In genomic region chrX:134460005-134460860, GRCh38 we compare ENCODE assay signal across 8 cellular contexts. TPM values are rescaled to one million over a fixed set of nuclear protein-coding genes. Genes with fewer than 3 reads are reported as not detected.
DNase-seq lines count a peak whose midpoint lies in the region; ATAC-seq and TF ChIP-seq lines count a peak whose summit lies in the region.

TSS of gene HPRT1 (plus strand) at chrX:134460165. CDS start at chrX:134460312, 147 bp downstream.

- peaks cover 26% of the 10 kb centered on the region for H3K4me1 Mint-ChIP-seq in activated CD4-positive, alpha-beta memory T cell treated with anti-CD3 and anti-CD28 coated beads, Interleukin-2, amount 10 ng/mL, durations not matched to agents 7 days and 5 days

- H3K36me3 Mint-ChIP-seq in activated CD4-positive, alpha-beta memory T cell treated with anti-CD3 and anti-CD28 coated beads, Interleukin-2, amount 10 ng/mL, durations not matched to agents 7 days and 5 days (ENCODE audit: low read depth) = no peaks in the 10 kb centered on the region

- H3K36me3 ChIP-seq in lower lobe of right lung = no peaks in the 10 kb centered on the region

- intact Hi-C loops in dorsolateral prefrontal cortex (cut with DNase I) (no loop called here), lower lobe of right lung (cut with DNase I) (no loop called here)

- no peak for TF ChIP-seq CTCF in dorsolateral prefrontal cortex (IDR thresholded peaks at IDR 0.05 in 54 of 56, conservative IDR thresholded peaks at IDR 0.05 in 2 of 56; ENCODE audit: low read depth in 1 of 56, partially characterized antibody in 56 of 56)
- TF ChIP-seq CTCF in lower lobe of right lung (IDR thresholded peaks at IDR 0.05) = no peak

- peak within 1 kb of the TSS; percentile 87 for H3K4me3 Mint-ChIP-seq in activated CD4-positive, alpha-beta memory T cell treated with anti-CD3 and anti-CD28 coated beads, Interleukin-2, amount 10 ng/mL, durations not matched to agents 7 days and 5 days

- H3K27ac ChIP-seq in dorsolateral prefrontal cortex (peak within 1 kb of the TSS in 45 of 59 donors; percentile 15 to 81 (median 66)), lower lobe of right lung (peak within 1 kb of the TSS; percentile 84)

- no peaks in the 10 kb centered on the region for H3K27me3 Mint-ChIP-seq in activated CD4-positive, alpha-beta memory T cell treated with anti-CD3 and anti-CD28 coated beads, Interleukin-2, amount 10 ng/mL, durations not matched to agents 7 days and 5 days

- CTCF ChIA-PET in activated CD4-positive, alpha-beta memory T cell treated with anti-CD3 and anti-CD28 coated beads, Interleukin-2, amount 10 ng/mL, durations not matched to agents 7 days and 5 days (lab: Charles Lee) = interaction anchor here (1.0 kb wide), 1 partner anchor 346 kb away, joined by 3 read pairs; a partner anchor contains a TSS

- ATAC-seq in GM19043 (IDR thresholded peaks at IDR 0.05; ENCODE audit: low read depth, unreplicated experiment) = peak; percentile 83
- ATAC-seq in HG03342 (IDR thresholded peaks at IDR 0.05; ENCODE audit: unreplicated experiment) = peak; percentile 80
- peak; percentile 98 to 99 for ATAC-seq in lower lobe of right lung

- H3K4me1 ChIP-seq in lower lobe of right lung = no peaks in the 10 kb centered on the region

- H3K9me3 ChIP-seq in lower lobe of right lung = no peaks in the 10 kb centered on the region

- H3K27me3 ChIP-seq in dorsolateral prefrontal cortex (peaks cover 0 to 25% (median 0%) of the 10 kb centered on the region in 45 donors), lower lobe of right lung (ENCODE audit: low read depth) (no peaks in the 10 kb centered on the region)

- peak; percentile 49 to 56 for DNase-seq in AML-193 (lab: John Stamatoyannopoulos, UW)
- peak; percentile 54 for DNase-seq in NCI-H526 treated with DMSO at 0.1 percent for 48 hours (lab: John Stamatoyannopoulos, UW)
- DNase-seq in activated CD4-positive, alpha-beta memory T cell treated with anti-CD3 and anti-CD28 coated beads, Interleukin-2, amount 10 ng/mL, durations not matched to agents 7 days and 5 days = peak; percentile 81
- DNase-seq in dorsolateral prefrontal cortex = peak; percentile 58 to 86 (median 76)
- peak; percentile 90 for DNase-seq in lower lobe of right lung
- DNase-seq in stimulated activated CD4-positive, alpha-beta T cell treated with anti-CD3 and anti-CD28 coated beads, Interleukin-4, amount 100 ng/mL, for 48 hours (ENCODE audit: low read depth in 2 of 2) = peak; percentile 60 to 64

- H3K9me3 Mint-ChIP-seq in activated CD4-positive, alpha-beta memory T cell treated with anti-CD3 and anti-CD28 coated beads, Interleukin-2, amount 10 ng/mL, durations not matched to agents 7 days and 5 days = no peaks in the 10 kb centered on the region

- H3K27ac Mint-ChIP-seq in activated CD4-positive, alpha-beta memory T cell treated with anti-CD3 and anti-CD28 coated beads, Interleukin-2, amount 10 ng/mL, durations not matched to agents 7 days and 5 days = peak within 1 kb of the TSS; percentile 80

- POLR2A ChIA-PET in activated CD4-positive, alpha-beta memory T cell treated with anti-CD3 and anti-CD28 coated beads, Interleukin-2, amount 10 ng/mL, durations not matched to agents 7 days and 5 days (lab: Charles Lee) = interaction anchor here (0.6 to 1.3 kb wide), 5 partner anchors 12 to 291 kb away, joined by 3 to 4 read pairs (median 3); no protein-coding TSS in a partner anchor

- H3K4me3 ChIP-seq in dorsolateral prefrontal cortex (peak within 1 kb of the TSS; percentile 38 to 79 (median 64)), lower lobe of right lung (peak within 1 kb of the TSS; percentile 67)

RNA-seq across cellular contexts. Expression of gene HPRT1, which starts in this region (rescaled TPM):
- 10 to 100 TPM; 78.8 to 83.8 TPM for total RNA-seq in activated CD4-positive, alpha-beta memory T cell treated with anti-CD3 and anti-CD28 coated beads, Interleukin-2, amount 10 ng/mL, durations not matched to agents 7 days and 5 days
- total RNA-seq in dorsolateral prefrontal cortex (100 to 1,000 TPM in 41 of 120 experiments, 10 to 100 TPM in 79; 27.8 to 147 (median 91.5) TPM), lower lobe of right lung (18.1 TPM)

Comparison
In these comparisons a context has a peak if more than half of its experiments do, and no peak if none do; other contexts are left out.
1. Peak in every context shown above with its lines: DNase-seq, ATAC-seq, H3K4me3 ChIP-seq and H3K27ac ChIP-seq.